Comparison of ENCODE assay signal across 1 cellular context in the genomic region with DNA sequence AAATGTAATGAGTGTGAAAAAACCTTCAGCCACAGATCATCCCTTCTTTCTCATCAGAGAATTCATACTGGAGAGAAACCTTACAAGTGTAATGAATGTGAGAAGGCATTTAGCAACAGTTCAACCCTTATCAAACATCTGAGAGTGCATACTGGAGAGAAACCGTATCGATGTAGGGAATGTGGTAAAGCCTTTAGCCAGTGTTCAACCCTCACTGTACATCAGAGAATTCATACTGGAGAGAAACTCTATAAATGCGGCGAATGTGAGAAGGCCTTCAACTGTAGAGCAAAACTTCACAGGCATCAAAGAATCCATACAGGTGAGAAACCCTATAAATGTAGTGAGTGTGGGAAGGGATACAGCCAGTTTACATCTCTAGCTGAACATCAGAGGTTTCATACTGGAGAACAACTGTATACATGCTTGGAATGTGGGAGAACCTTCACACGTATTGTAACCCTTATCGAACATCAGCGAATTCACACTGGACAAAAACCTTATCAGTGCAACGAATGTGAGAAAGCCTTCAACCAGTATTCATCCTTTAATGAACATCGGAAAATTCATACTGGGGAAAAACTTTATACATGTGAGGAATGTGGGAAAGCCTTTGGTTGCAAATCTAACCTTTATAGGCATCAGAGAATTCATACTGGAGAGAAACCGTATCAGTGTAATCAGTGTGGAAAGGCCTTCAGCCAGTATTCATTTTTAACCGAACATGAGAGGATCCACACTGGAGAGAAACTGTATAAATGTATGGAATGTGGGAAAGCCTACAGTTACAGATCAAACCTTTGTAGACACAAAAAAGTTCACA.
A peak's percentile ranks its signal among the peaks of the same experiment; 100 is the strongest.
TF ChIP-seq lines count a peak whose summit lies in the region.

No MANE protein-coding gene starts in this region.

TF ChIP-seq in HepG2, 621 proteins besides CTCF, POLR2A, EP300 and RAD21:
- TF ChIP-seq ZNF138 (CRISPR knock-in tag; IDR thresholded peaks at IDR 0.05; ENCODE audit: low read depth) (no peak), ZNF274 (CRISPR knock-in tag; IDR thresholded peaks at IDR 0.05) (0 out of 2 replicates have a peak, but pooled peaks have one; percentile 62)
